In the genomic region with DNA sequence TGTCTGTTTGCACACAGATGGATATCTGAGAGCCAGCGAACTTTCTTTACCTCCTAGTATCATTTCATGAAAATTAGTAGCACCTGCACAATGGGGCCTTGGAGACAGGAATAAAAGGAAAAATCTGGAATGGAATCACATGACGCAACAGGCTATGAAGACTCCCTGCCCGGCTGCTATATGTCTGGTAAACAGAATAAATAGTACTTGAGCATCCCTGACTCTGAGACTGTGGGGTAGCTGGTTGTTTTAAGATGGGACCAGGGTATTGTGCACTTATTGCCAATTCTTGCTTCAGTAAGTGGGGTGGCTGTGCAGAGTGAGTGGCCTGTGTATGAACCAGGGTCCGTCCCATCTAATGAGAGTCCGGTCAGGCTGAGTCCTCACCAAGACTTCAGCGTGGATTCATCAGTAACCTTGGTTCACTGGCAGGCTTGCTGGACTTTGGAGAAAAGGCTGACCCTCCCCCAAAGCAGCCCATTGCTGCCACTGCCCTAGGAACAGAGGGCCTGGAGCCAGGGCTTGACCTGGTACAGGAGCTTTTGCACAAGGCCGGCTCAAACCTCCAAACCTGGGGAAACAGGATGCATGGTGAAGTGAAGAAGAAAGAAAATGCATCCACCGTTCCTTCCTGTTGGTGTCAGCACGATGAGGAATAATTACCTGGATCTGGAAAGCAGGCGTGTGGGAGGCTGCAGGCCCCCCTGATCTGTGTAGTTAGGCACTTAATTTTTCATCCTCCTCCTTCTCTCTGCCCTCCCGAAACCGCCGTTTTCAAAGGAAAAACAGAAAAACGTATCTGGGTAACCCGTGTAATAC, we compare ENCODE assay signal across 8 cellular contexts.
DNase-seq lines count a peak whose midpoint lies in the region; TF ChIP-seq lines count a peak whose summit lies in the region.

No MANE protein-coding gene starts in this region.

- no peak for TF ChIP-seq CTCF in spleen (IDR thresholded peaks at IDR 0.05 in 8 of 11, conservative IDR thresholded peaks at IDR 0.05 in 3 of 11)
- TF ChIP-seq CTCF in GM10266 (IDR thresholded peaks at IDR 0.05; ENCODE audit: control insufficient read depth, insufficient read depth, low read depth, missing control alignments), result no peak
- no peak for TF ChIP-seq CTCF in GM13977 (IDR thresholded peaks at IDR 0.05; ENCODE audit: extremely low read depth, insufficient read depth, missing control alignments)

- H3K9ac ChIP-seq in HUES48 (ENCODE audit: low read depth, low read length), result no peak overlapping the region
- peak overlapping the region; percentile 5; the same call in 1 of the 2 replicates for H3K9ac ChIP-seq in iPS-20b (ENCODE audit: low read depth, low read length)

- peaks cover 5% of the 10 kb centered on the region; the same call in 1 of the 2 replicates for H3K27me3 ChIP-seq in HUES48 (ENCODE audit: control insufficient read depth, insufficient read depth, low read length)
- H3K27me3 ChIP-seq in iPS-20b (ENCODE audit: insufficient read depth, low read length), result peaks cover 6% of the 10 kb centered on the region
- H3K27me3 ChIP-seq in spleen (replicated peaks in 1 of 7), result no peaks in the 10 kb centered on the region

- DNase-seq in activated T-helper 1 cell treated with anti-CD3 and anti-CD28 coated beads, Interleukin-12 subunit alpha, Interleukin-12 subunit beta, Interleukin-2, Interleukin-4 antibody, amounts not matched to agents 30 ng/mL and 10 ng/mL and 1 ng/mL, durations not matched to agents 14 hours and 24 hours and 36 hours (ENCODE audit: low spot score), result no peak
- DNase-seq in spleen, result no peak
- no peak for DNase-seq in KG1 (lab: John Stamatoyannopoulos, UW)
- no peak for DNase-seq in GM10266 (ENCODE audit: extremely low spot score)
- no peak for DNase-seq in T1000 (lab: John Stamatoyannopoulos, UW)
- no peak for DNase-seq in GM13977 (ENCODE audit: low spot score)

- no peaks in the 10 kb centered on the region for H3K27me3 Mint-ChIP-seq in activated T-helper 1 cell treated with anti-CD3 and anti-CD28 coated beads, Interleukin-12 subunit alpha, Interleukin-12 subunit beta, Interleukin-2, Interleukin-4 antibody, amounts not matched to agents 30 ng/mL and 10 ng/mL and 1 ng/mL, durations not matched to agents 14 hours and 24 hours and 36 hours (ENCODE audit: insufficient read depth)

- 61 to 66% (median 64%) methylated on average over 13 to 15 of the region's 15 CpGs for WGBS in spleen, 5 donors

- H3K4me3 ChIP-seq in HUES48 (ENCODE audit: low read depth, low read length), result no peak overlapping the region
- H3K4me3 ChIP-seq in iPS-20b (ENCODE audit: low read length), result no peak overlapping the region
- peak overlapping the region in 3 of 8 donors; percentile 45 to 75 (median 50) for H3K4me3 ChIP-seq in spleen

- H3K9me3 ChIP-seq in HUES48 (ENCODE audit: control insufficient read depth, insufficient read depth, low read length) (no peaks in the 10 kb centered on the region), iPS-20b (ENCODE audit: insufficient read depth, low read depth, low read length) (no peaks in the 10 kb centered on the region), spleen (no peaks in the 10 kb centered on the region)

- TF ChIP-seq POLR2A in spleen (IDR thresholded peaks at IDR 0.05), result no peak

- peaks cover 49% of the 10 kb centered on the region for H3K4me1 Mint-ChIP-seq in activated T-helper 1 cell treated with anti-CD3 and anti-CD28 coated beads, Interleukin-12 subunit alpha, Interleukin-12 subunit beta, Interleukin-2, Interleukin-4 antibody, amounts not matched to agents 30 ng/mL and 10 ng/mL and 1 ng/mL, durations not matched to agents 14 hours and 24 hours and 36 hours (ENCODE audit: low read depth)

- H3K36me3 Mint-ChIP-seq in activated T-helper 1 cell treated with anti-CD3 and anti-CD28 coated beads, Interleukin-12 subunit alpha, Interleukin-12 subunit beta, Interleukin-2, Interleukin-4 antibody, amounts not matched to agents 30 ng/mL and 10 ng/mL and 1 ng/mL, durations not matched to agents 14 hours and 24 hours and 36 hours (ENCODE audit: low read depth), result peaks cover 17% of the 10 kb centered on the region

- H3K36me3 ChIP-seq in HUES48 (ENCODE audit: control insufficient read depth, insufficient read depth, low read length) (no peaks in the 10 kb centered on the region), iPS-20b (ENCODE audit: insufficient read depth, low read depth, low read length) (no peaks in the 10 kb centered on the region), spleen (peaks cover 0 to 21% (median 0%) of the 10 kb centered on the region in 6 donors)

- H3K4me1 ChIP-seq in HUES48 (ENCODE audit: control insufficient read depth, insufficient read depth, low read length) (peaks cover 41% of the 10 kb centered on the region), iPS-20b (ENCODE audit: insufficient read depth, low read length) (peaks cover 29% of the 10 kb centered on the region), spleen (peaks cover 42 to 73% (median 61%) of the 10 kb centered on the region in 6 donors)

- in situ Hi-C loops in GM13977 (cut with MboI; ENCODE audit: low pct_unique_long_range_greater_than_20kb, low sequenced_read_pairs, unreplicated experiment), result loop anchor here (10.0 to 25.0 kb wide), 2 partner anchors 67 to 135 kb away; partner anchors contain the start of gene TGIF1

- intact Hi-C loops in activated T-helper 1 cell treated with anti-CD3 and anti-CD28 coated beads, Interleukin-12 subunit alpha, Interleukin-12 subunit beta, Interleukin-2, Interleukin-4 antibody, amounts not matched to agents 30 ng/mL and 10 ng/mL and 1 ng/mL, durations not matched to agents 14 hours and 24 hours and 36 hours (cut with micrococcal nuclease), result loop anchor here (10.0 kb wide), 1 partner anchor 1023 kb away; the partner anchor contains the start of genes METTL4 and NDC80
- intact Hi-C loops in spleen (cut with DNase I; ENCODE audit: low total_unique reads), result no loop called here

- H3K9me3 Mint-ChIP-seq in activated T-helper 1 cell treated with anti-CD3 and anti-CD28 coated beads, Interleukin-12 subunit alpha, Interleukin-12 subunit beta, Interleukin-2, Interleukin-4 antibody, amounts not matched to agents 30 ng/mL and 10 ng/mL and 1 ng/mL, durations not matched to agents 14 hours and 24 hours and 36 hours, result no peaks in the 10 kb centered on the region

- peak overlapping the region; percentile 98 for H3K27ac Mint-ChIP-seq in activated T-helper 1 cell treated with anti-CD3 and anti-CD28 coated beads, Interleukin-12 subunit alpha, Interleukin-12 subunit beta, Interleukin-2, Interleukin-4 antibody, amounts not matched to agents 30 ng/mL and 10 ng/mL and 1 ng/mL, durations not matched to agents 14 hours and 24 hours and 36 hours

- H3K4me3 Mint-ChIP-seq in activated T-helper 1 cell treated with anti-CD3 and anti-CD28 coated beads, Interleukin-12 subunit alpha, Interleukin-12 subunit beta, Interleukin-2, Interleukin-4 antibody, amounts not matched to agents 30 ng/mL and 10 ng/mL and 1 ng/mL, durations not matched to agents 14 hours and 24 hours and 36 hours, result peak overlapping the region; percentile 89

- H3K27ac ChIP-seq in HUES48 (ENCODE audit: low read depth, low read length), result peak overlapping the region; percentile 50
- H3K27ac ChIP-seq in iPS-20b (ENCODE audit: low read length), result peak overlapping the region; percentile 56
- peak overlapping the region; percentile 94 to 98 (median 96) for H3K27ac ChIP-seq in spleen
